Comparison of ENCODE assay signal across 36 cellular contexts in the genomic region with DNA sequence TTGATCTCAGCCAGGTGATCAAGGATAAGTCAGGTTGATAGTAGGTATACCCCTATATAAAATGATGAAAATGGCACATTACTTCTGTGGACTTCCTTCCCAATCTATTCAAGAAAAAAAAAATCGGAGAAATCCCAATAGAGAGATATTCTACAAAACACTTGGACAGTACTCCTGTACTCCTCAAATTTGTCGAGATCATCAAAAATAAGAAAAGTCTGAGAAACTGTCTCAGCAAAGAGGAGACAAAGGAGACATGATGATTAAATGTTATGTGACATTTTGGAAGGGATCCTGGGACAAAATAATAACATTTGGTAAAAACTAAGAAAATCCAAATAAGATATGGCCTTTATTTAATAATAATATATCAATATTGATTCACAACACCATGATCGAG.
"Had no signal": no experiment of that assay in that cellular context is flagged by ENCODE, and none has a peak within 500 bp of the region (broad histone marks: within the 10 kb centered on the region; RNA-seq: fewer than 3 reads in every experiment).

No MANE protein-coding gene starts in this region.

- H3K27ac Mint-ChIP-seq: activated B cell treated with CpG ODN at 0.5 μM for 24 hours; activated CD4-positive, alpha-beta memory T cell treated with anti-CD3 and anti-CD28 coated beads for 36 hours; activated CD4-positive, alpha-beta T cell treated with anti-CD3 and anti-CD28 coated beads, Interleukin-2, amount 10 ng/mL, durations not matched to agents 24 days and 14 days; activated CD8-positive, alpha-beta T cell treated with anti-CD3 and anti-CD28 coated beads for 36 hours; activated naive CD4-positive, alpha-beta T cell treated with anti-CD3 and anti-CD28 coated beads for 36 hours; activated naive CD4-positive, alpha-beta T cell treated with anti-CD3 and anti-CD28 coated beads, Interleukin-2, amount 50 U/mL, for 72 hours; activated naive CD8-positive, alpha-beta T cell treated with anti-CD3 and anti-CD28 coated beads for 36 hours; activated T-cell treated with anti-CD3 and anti-CD28 coated beads, Interleukin-2, amount 50 U/mL, for 72 hours; activated T-helper 1 cell treated with anti-CD3 and anti-CD28 coated beads, Interleukin-12 subunit alpha, Interleukin-12 subunit beta, Interleukin-2, Interleukin-4 antibody, amounts not matched to agents 30 ng/mL and 10 ng/mL and 1 ng/mL, durations not matched to agents 14 hours and 24 hours and 36 hours; activated T-helper 17 cell treated with anti-CD3 and anti-CD28 coated beads, Interleukin-2, amount 50 U/mL, for 72 hours; brain; T-helper 2 cell treated with Interferon-gamma antibody and Interleukin-4, amounts not matched to agents 5 μg/mL and 100 μg/mL, for 36 hours had no signal

- ATAC-seq: activated CD8-positive, alpha-beta T cell treated with anti-CD3 and anti-CD28 coated beads for 36 hours; activated naive CD4-positive, alpha-beta T cell treated with anti-CD3 and anti-CD28 coated beads, Interleukin-2, amount 50 U/mL, for 72 hours; activated T-cell treated with anti-CD3 and anti-CD28 coated beads, Interleukin-2, amount 50 U/mL, for 4 hours; activated T-cell treated with anti-CD3 and anti-CD28 coated beads, Interleukin-2, amount 50 U/mL, for 72 hours; activated T-helper 17 cell treated with anti-CD3 and anti-CD28 coated beads, Interleukin-2, amount 50 U/mL, for 72 hours had no signal

- H3K4me1 Mint-ChIP-seq: activated B cell treated with CpG ODN at 0.5 μM for 24 hours; activated CD4-positive, alpha-beta T cell treated with anti-CD3 and anti-CD28 coated beads, Interleukin-2, amount 10 ng/mL, durations not matched to agents 24 days and 14 days; activated naive CD8-positive, alpha-beta T cell treated with anti-CD3 and anti-CD28 coated beads for 36 hours; activated T-helper 17 cell treated with anti-CD3 and anti-CD28 coated beads, Interleukin-2, amount 50 U/mL, for 72 hours; brain; central memory CD8-positive, alpha-beta T cell had no signal

- H3K4me3 ChIP-seq: adrenal gland, cardiac muscle cell had no signal

- DNase-seq: activated B cell treated with CpG ODN at 0.5 μM for 24 hours; activated CD4-positive, alpha-beta memory T cell treated with anti-CD3 and anti-CD28 coated beads for 36 hours; activated CD4-positive, alpha-beta T cell treated with anti-CD3 and anti-CD28 coated beads for 4 hours; activated CD4-positive, alpha-beta T cell treated with anti-CD3 and anti-CD28 coated beads, Interleukin-2, amount 10 ng/mL, durations not matched to agents 24 days and 14 days; activated CD4-positive, alpha-beta T cell treated with anti-CD3 and anti-CD28 coated beads, Interleukin-2, amount 50 U/mL, for 1 hour; activated CD4-positive, alpha-beta T cell treated with anti-CD3 and anti-CD28 coated beads, Interleukin-2, amount 50 U/mL, for 4 hours; activated CD4-positive, CD25-positive, alpha-beta regulatory T cell treated with anti-CD3 and anti-CD28 coated beads, Interleukin-2, amount 50 U/mL, for 72 hours; activated CD8-positive, alpha-beta memory T cell treated with anti-CD3 and anti-CD28 coated beads, Interleukin-2, amount 50 U/mL, for 4 hours; activated CD8-positive, alpha-beta T cell treated with anti-CD3 and anti-CD28 coated beads for 36 hours; activated effector memory CD4-positive, alpha-beta T cell treated with anti-CD3 and anti-CD28 coated beads, Interleukin-2, amount 50 U/mL, for 16 hours; activated gamma-delta T cell treated with Interleukin-2 at 50 U/mL for 16 hours; activated naive CD4-positive, alpha-beta T cell; activated naive CD4-positive, alpha-beta T cell treated with anti-CD3 and anti-CD28 coated beads for 36 hours; activated naive CD4-positive, alpha-beta T cell treated with anti-CD3 and anti-CD28 coated beads, Interleukin-2, amount 50 U/mL, for 16 hours; activated naive CD8-positive, alpha-beta T cell treated with anti-CD3 and anti-CD28 coated beads for 36 hours; activated T-cell treated with anti-CD3 and anti-CD28 coated beads for 4 hours; activated T-cell treated with anti-CD3 and anti-CD28 coated beads, Interleukin-2, amount 50 U/mL, for 1 hour; activated T-cell treated with anti-CD3 and anti-CD28 coated beads, Interleukin-2, amount 50 U/mL, for 4 hours; activated T-cell treated with anti-CD3 and anti-CD28 coated beads, Interleukin-2, amount 50 U/mL, for 72 hours; adrenal gland; amniotic stem cell; aorta; caudate nucleus; cerebellar nuclear complex; T-helper 2 cell; T-helper 9 cell had no signal

- H3K9me3 Mint-ChIP-seq: activated CD4-positive, alpha-beta memory T cell treated with anti-CD3 and anti-CD28 coated beads for 36 hours; activated CD8-positive, alpha-beta T cell treated with anti-CD3 and anti-CD28 coated beads for 36 hours; activated naive CD4-positive, alpha-beta T cell treated with anti-CD3 and anti-CD28 coated beads for 36 hours; activated naive CD4-positive, alpha-beta T cell treated with anti-CD3 and anti-CD28 coated beads, Interleukin-2, amount 50 U/mL, for 72 hours; activated naive CD8-positive, alpha-beta T cell treated with anti-CD3 and anti-CD28 coated beads for 36 hours; activated T-cell treated with anti-CD3 and anti-CD28 coated beads, Interleukin-2, amount 50 U/mL, for 4 hours; activated T-cell treated with anti-CD3 and anti-CD28 coated beads, Interleukin-2, amount 50 U/mL, for 72 hours; activated T-helper 1 cell treated with anti-CD3 and anti-CD28 coated beads, Interleukin-12 subunit alpha, Interleukin-12 subunit beta, Interleukin-2, Interleukin-4 antibody, amounts not matched to agents 30 ng/mL and 10 ng/mL and 1 ng/mL, durations not matched to agents 14 hours and 24 hours and 36 hours; central memory CD8-positive, alpha-beta T cell; T-helper 2 cell treated with Interferon-gamma antibody and Interleukin-4, amounts not matched to agents 5 μg/mL and 100 μg/mL, for 36 hours had no signal

- FAIRE-seq: bronchial epithelial cell, TTC549 had no signal

- H3K36me3 ChIP-seq: adrenal gland, cardiac muscle cell had no signal

- H3K9me3 ChIP-seq: adrenal gland had no signal

- H3K4me1 ChIP-seq: adrenal gland had no signal

- H3K4me3 Mint-ChIP-seq: activated B cell treated with CpG ODN at 0.5 μM for 24 hours; activated CD4-positive, alpha-beta memory T cell treated with anti-CD3 and anti-CD28 coated beads for 36 hours; activated CD4-positive, alpha-beta T cell treated with anti-CD3 and anti-CD28 coated beads, Interleukin-2, amount 10 ng/mL, durations not matched to agents 24 days and 14 days; activated CD8-positive, alpha-beta T cell treated with anti-CD3 and anti-CD28 coated beads for 36 hours; activated naive CD4-positive, alpha-beta T cell treated with anti-CD3 and anti-CD28 coated beads for 36 hours; activated naive CD8-positive, alpha-beta T cell treated with anti-CD3 and anti-CD28 coated beads for 36 hours; activated T-cell treated with anti-CD3 and anti-CD28 coated beads, Interleukin-2, amount 50 U/mL, for 4 hours; activated T-cell treated with anti-CD3 and anti-CD28 coated beads, Interleukin-2, amount 50 U/mL, for 72 hours; activated T-helper 1 cell treated with anti-CD3 and anti-CD28 coated beads, Interleukin-12 subunit alpha, Interleukin-12 subunit beta, Interleukin-2, Interleukin-4 antibody, amounts not matched to agents 30 ng/mL and 10 ng/mL and 1 ng/mL, durations not matched to agents 14 hours and 24 hours and 36 hours; activated T-helper 17 cell treated with anti-CD3 and anti-CD28 coated beads, Interleukin-2, amount 50 U/mL, for 72 hours; brain; central memory CD8-positive, alpha-beta T cell; T-helper 2 cell treated with Interferon-gamma antibody and Interleukin-4, amounts not matched to agents 5 μg/mL and 100 μg/mL, for 36 hours had no signal

- H3K27ac ChIP-seq: adrenal gland, cardiac muscle cell, VCaP had no signal

- H3K27me3 Mint-ChIP-seq: activated B cell treated with CpG ODN at 0.5 μM for 24 hours had no signal

- H3K27me3 ChIP-seq: adrenal gland, cardiac muscle cell had no signal

- H3K36me3 Mint-ChIP-seq: activated CD4-positive, alpha-beta memory T cell treated with anti-CD3 and anti-CD28 coated beads for 36 hours; activated naive CD4-positive, alpha-beta T cell treated with anti-CD3 and anti-CD28 coated beads, Interleukin-2, amount 50 U/mL, for 72 hours; activated naive CD8-positive, alpha-beta T cell treated with anti-CD3 and anti-CD28 coated beads for 36 hours; brain had no signal
